28 cellular contexts compared by ENCODE assay signal in the genomic region with DNA sequence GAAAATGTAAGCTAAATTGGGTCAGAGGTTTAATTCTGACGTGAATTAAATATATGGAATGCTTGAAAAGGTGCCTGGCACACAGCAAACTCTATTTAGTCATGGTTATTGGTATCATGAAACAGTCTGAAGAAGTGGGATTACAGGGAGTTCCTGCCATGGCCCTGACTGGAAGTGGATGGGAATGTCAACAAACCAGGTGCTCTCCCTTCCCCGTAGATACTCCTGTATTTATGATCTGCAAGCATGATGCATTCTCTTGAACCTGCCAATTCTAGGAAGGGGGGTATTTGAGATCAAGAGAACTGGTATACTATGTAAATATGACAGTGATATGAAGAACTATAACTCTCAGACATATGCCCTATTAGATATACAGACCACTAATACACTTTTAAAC.
"Had no signal": no experiment of that assay in that cellular context is flagged by ENCODE, and none has a peak within 500 bp of the region (broad histone marks: within the 10 kb centered on the region; RNA-seq: fewer than 3 reads in every experiment).

No MANE protein-coding gene starts in this region.

- H3K36me3 Mint-ChIP-seq: activated naive CD8-positive, alpha-beta T cell; immature natural killer cell; mesothelial cell of epicardium; stimulated activated effector memory CD8-positive, alpha-beta T cell treated with anti-CD3 and anti-CD28 coated beads, Interleukin-12 subunit alpha, Interleukin-12 subunit beta, amount 100 ng/mL, for 72 hours had no signal

- H3K4me3 ChIP-seq: heart left ventricle, psoas muscle, sigmoid colon, thoracic aorta had no signal

- DNase-seq: activated CD4-positive, alpha-beta T cell treated with anti-CD3 and anti-CD28 coated beads for 4 hours; activated CD4-positive, alpha-beta T cell treated with anti-CD3 and anti-CD28 coated beads, Interleukin-2, amount 50 U/mL, for 4 hours; activated effector memory CD4-positive, alpha-beta T cell treated with Interleukin-2 at 50 U/mL for 16 hours; activated naive CD4-positive, alpha-beta T cell treated with Interleukin-2 at 50 U/mL for 16 hours; activated T-cell treated with anti-CD3 and anti-CD28 coated beads for 4 hours; activated T-cell treated with anti-CD3 and anti-CD28 coated beads, Interleukin-2, amount 50 U/mL, for 72 hours; anterior cingulate cortex; endodermal cell; foreskin fibroblast; heart left ventricle; hypothalamus; immature natural killer cell; kidney; nucleus accumbens; psoas muscle; sigmoid colon; small intestine; stimulated activated CD4-positive, alpha-beta T cell treated with anti-CD3 and anti-CD28 coated beads, Interleukin-4, amount 100 ng/mL, for 24 hours; trophoblast cell had no signal

- H3K4me3 Mint-ChIP-seq: activated naive CD8-positive, alpha-beta T cell; central memory CD8-positive, alpha-beta T cell; dendritic cell treated with granulocyte-macrophage colony-stimulating factor and Interleukin-4, amounts not matched to agents 40 ng/mL and 50 ng/mL, for 4 days; endodermal cell; immature natural killer cell; mesothelial cell of epicardium; stimulated activated effector memory CD8-positive, alpha-beta T cell treated with anti-CD3 and anti-CD28 coated beads, Interleukin-12 subunit alpha, Interleukin-12 subunit beta, amount 100 ng/mL, for 72 hours; stimulated activated naive CD8-positive, alpha-beta T cell treated with anti-CD3 and anti-CD28 coated beads, Interleukin-15, Interleukin-2, amounts not matched to agents 100 ng/mL and 50 ng/mL, for 24 hours had no signal

- H3K9me3 Mint-ChIP-seq: central memory CD8-positive, alpha-beta T cell; dendritic cell treated with granulocyte-macrophage colony-stimulating factor and Interleukin-4, amounts not matched to agents 40 ng/mL and 50 ng/mL, for 4 days; endodermal cell; mesothelial cell of epicardium; stimulated activated effector memory CD8-positive, alpha-beta T cell treated with anti-CD3 and anti-CD28 coated beads, Interleukin-12 subunit alpha, Interleukin-12 subunit beta, amount 100 ng/mL, for 72 hours; stimulated activated naive CD8-positive, alpha-beta T cell treated with anti-CD3 and anti-CD28 coated beads, Interleukin-15, Interleukin-2, amounts not matched to agents 100 ng/mL and 50 ng/mL, for 24 hours had no signal

- H3K27me3 Mint-ChIP-seq: activated naive CD8-positive, alpha-beta T cell; central memory CD8-positive, alpha-beta T cell; stimulated activated naive CD8-positive, alpha-beta T cell treated with anti-CD3 and anti-CD28 coated beads, Interleukin-15, Interleukin-2, amounts not matched to agents 100 ng/mL and 50 ng/mL, for 24 hours had no signal

- ATAC-seq: activated T-cell treated with anti-CD3 and anti-CD28 coated beads, Interleukin-2, amount 50 U/mL, for 72 hours; esophagus mucosa; heart left ventricle; naive thymus-derived CD4-positive, alpha-beta T cell; psoas muscle; stimulated activated effector memory CD8-positive, alpha-beta T cell treated with anti-CD3 and anti-CD28 coated beads, Interleukin-12 subunit alpha, Interleukin-12 subunit beta, amount 100 ng/mL, for 72 hours had no signal

- H3K27ac Mint-ChIP-seq: activated naive CD8-positive, alpha-beta T cell; activated T-cell treated with anti-CD3 and anti-CD28 coated beads, Interleukin-2, amount 50 U/mL, for 72 hours; dendritic cell treated with granulocyte-macrophage colony-stimulating factor and Interleukin-4, amounts not matched to agents 40 ng/mL and 50 ng/mL, for 4 days; endodermal cell; immature natural killer cell; mesothelial cell of epicardium; stimulated activated effector memory CD8-positive, alpha-beta T cell treated with anti-CD3 and anti-CD28 coated beads, Interleukin-12 subunit alpha, Interleukin-12 subunit beta, amount 100 ng/mL, for 72 hours; stimulated activated naive CD8-positive, alpha-beta T cell treated with anti-CD3 and anti-CD28 coated beads, Interleukin-15, Interleukin-2, amounts not matched to agents 100 ng/mL and 50 ng/mL, for 24 hours had no signal
